ENCODE assay signal across 22 cellular contexts in genomic region chr7:2981103-2981480, GRCh38.
A peak's percentile ranks its signal among the peaks of the same experiment; 100 is the strongest.
DNase-seq lines count a peak whose midpoint lies in the region; ATAC-seq, FAIRE-seq and TF ChIP-seq lines count a peak whose summit lies in the region.
"Had no signal": no experiment of that assay in that cellular context is flagged by ENCODE, and none has a peak within 500 bp of the region (broad histone marks: within the 10 kb centered on the region; RNA-seq: fewer than 3 reads in every experiment).

No MANE protein-coding gene starts in this region.

- H3K9me3 Mint-ChIP-seq in stimulated activated naive CD8-positive, alpha-beta T cell treated with anti-CD3 and anti-CD28 coated beads, Interleukin-15, Interleukin-2, amounts not matched to agents 100 ng/mL and 50 ng/mL, for 24 hours = no peaks in the 10 kb centered on the region
- H3K9me3 Mint-ChIP-seq in activated CD8-positive, alpha-beta T cell treated with anti-CD3 and anti-CD28 coated beads for 36 hours = no peaks in the 10 kb centered on the region
- H3K9me3 Mint-ChIP-seq: activated T-helper 2 cell treated with anti-CD3 and anti-CD28 coated beads, Interferon-gamma antibody, Interleukin-2, Interleukin-4, amounts not matched to agents 10 μg/mL and 5 μg/mL and 100 μg/mL, durations not matched to agents 14 hours and 24 hours and 36 hours; CD8-positive, alpha-beta memory T cell; nephron progenitor cell had no signal

- POLR2A ChIA-PET in activated CD8-positive, alpha-beta T cell treated with anti-CD3 and anti-CD28 coated beads for 36 hours (lab: Charles Lee) = interaction anchor here (0.6 kb wide), 2 partner anchors 62 to 65 kb away, joined by 3 read pairs; no protein-coding TSS in a partner anchor

- FAIRE-seq in urothelium cell line (lab: Jason Lieb, UNC) = peak; percentile 85
- FAIRE-seq: H54 had no signal

- peaks cover 3% of the 10 kb centered on the region for H3K27me3 ChIP-seq in layer of hippocampus (ENCODE audit: control insufficient read depth, insufficient read depth, low read length)
- peaks cover 40% of the 10 kb centered on the region for H3K27me3 ChIP-seq in suprapubic skin

- no peaks in the 10 kb centered on the region for H3K27me3 Mint-ChIP-seq in stimulated activated naive CD8-positive, alpha-beta T cell treated with anti-CD3 and anti-CD28 coated beads, Interleukin-15, Interleukin-2, amounts not matched to agents 100 ng/mL and 50 ng/mL, for 24 hours
- H3K27me3 Mint-ChIP-seq in activated CD8-positive, alpha-beta T cell treated with anti-CD3 and anti-CD28 coated beads for 36 hours = no peaks in the 10 kb centered on the region
- H3K27me3 Mint-ChIP-seq: CD8-positive, alpha-beta memory T cell had no signal

- no peak for TF ChIP-seq POLR2A in suprapubic skin (IDR thresholded peaks at IDR 0.05)

- peaks cover 6% of the 10 kb centered on the region for H3K4me1 ChIP-seq in suprapubic skin
- H3K4me1 ChIP-seq: gastroesophageal sphincter had no signal

- H3K4me3 Mint-ChIP-seq in stimulated activated naive CD8-positive, alpha-beta T cell treated with anti-CD3 and anti-CD28 coated beads, Interleukin-15, Interleukin-2, amounts not matched to agents 100 ng/mL and 50 ng/mL, for 24 hours = peak overlapping the region; percentile 74
- H3K4me3 Mint-ChIP-seq in activated CD8-positive, alpha-beta T cell treated with anti-CD3 and anti-CD28 coated beads for 36 hours = peak overlapping the region; percentile 78
- H3K4me3 Mint-ChIP-seq: nephron progenitor cell had no signal

- no peak for TF ChIP-seq EP300 in suprapubic skin (IDR thresholded peaks at IDR 0.05)

- no peak for TF ChIP-seq CTCF in activated CD8-positive, alpha-beta T cell treated with anti-CD3 and anti-CD28 coated beads for 36 hours (IDR thresholded peaks at IDR 0.05)
- no peak for TF ChIP-seq CTCF in suprapubic skin (IDR thresholded peaks at IDR 0.05)

- H3K36me3 ChIP-seq in suprapubic skin = no peaks in the 10 kb centered on the region
- H3K36me3 ChIP-seq: esophagus muscularis mucosa, gastroesophageal sphincter, prostate gland had no signal

- CTCF ChIA-PET in activated CD8-positive, alpha-beta T cell treated with anti-CD3 and anti-CD28 coated beads for 36 hours (lab: Charles Lee) = interaction anchor here (1.0 to 1.3 kb wide), 2 partner anchors 59 to 87 kb away, joined by 3 to 5 read pairs; no protein-coding TSS in a partner anchor

- H3K36me3 Mint-ChIP-seq in stimulated activated naive CD8-positive, alpha-beta T cell treated with anti-CD3 and anti-CD28 coated beads, Interleukin-15, Interleukin-2, amounts not matched to agents 100 ng/mL and 50 ng/mL, for 24 hours (ENCODE audit: low read depth) = peaks cover 25% of the 10 kb centered on the region
- H3K36me3 Mint-ChIP-seq in activated CD8-positive, alpha-beta T cell treated with anti-CD3 and anti-CD28 coated beads for 36 hours (ENCODE audit: low read depth) = peaks cover 53% of the 10 kb centered on the region

- no peak overlapping the region for H3K4me3 ChIP-seq in suprapubic skin
- H3K4me3 ChIP-seq: esophagus muscularis mucosa, gastroesophageal sphincter, prostate gland had no signal

- DNase-seq in stimulated activated naive CD8-positive, alpha-beta T cell treated with anti-CD3 and anti-CD28 coated beads, Interleukin-15, Interleukin-2, amounts not matched to agents 100 U/mL and 50 U/mL, for 24 hours = no peak
- DNase-seq in activated CD8-positive, alpha-beta T cell treated with anti-CD3 and anti-CD28 coated beads for 36 hours = no peak
- DNase-seq in urothelium cell line (ENCODE audit: low spot score) (no peak), cerebellar nuclear complex (lab: John Stamatoyannopoulos, UW) (no peak), suprapubic skin (ENCODE audit: low spot score in 2 of 2) (no peak)
- DNase-seq: CD8-positive, alpha-beta memory T cell; kidney glomerular epithelial cell; mesendoderm; NCI-H1694; NCI-H748 treated with DMSO at 0.1 percent for 48 hours; nephron progenitor cell; SHP77 treated with DMSO at 0.1 percent for 48 hours; stimulated activated naive CD4-positive, alpha-beta T cell treated with Interleukin-2 at 50 U/mL for 16 hours; T-helper 2 cell had no signal

- intact Hi-C loops in activated CD8-positive, alpha-beta T cell treated with anti-CD3 and anti-CD28 coated beads for 36 hours (cut with micrococcal nuclease) = loop anchor here (10.0 kb wide), 1 partner anchor 84 kb away; no protein-coding TSS in a partner anchor

- H3K27ac Mint-ChIP-seq in stimulated activated naive CD8-positive, alpha-beta T cell treated with anti-CD3 and anti-CD28 coated beads, Interleukin-15, Interleukin-2, amounts not matched to agents 100 ng/mL and 50 ng/mL, for 24 hours = peak overlapping the region; percentile 92
- peak overlapping the region; percentile 93 for H3K27ac Mint-ChIP-seq in activated CD8-positive, alpha-beta T cell treated with anti-CD3 and anti-CD28 coated beads for 36 hours

- H3K9me3 ChIP-seq in suprapubic skin = no peaks in the 10 kb centered on the region
- H3K9me3 ChIP-seq: esophagus muscularis mucosa, prostate gland had no signal

- no peak for ATAC-seq in stimulated activated naive CD8-positive, alpha-beta T cell treated with anti-CD3 and anti-CD28 coated beads, Interleukin-15, Interleukin-2, amounts not matched to agents 100 U/mL and 50 U/mL, for 24 hours
- ATAC-seq in activated CD8-positive, alpha-beta T cell treated with anti-CD3 and anti-CD28 coated beads for 36 hours = no peak
- no peak for ATAC-seq in GM21515 (IDR thresholded peaks at IDR 0.05; ENCODE audit: unreplicated experiment)
- ATAC-seq: gastroesophageal sphincter had no signal

- 92% methylated on average over 8 of the region's 8 CpGs for WGBS in suprapubic skin

- H3K27ac ChIP-seq in layer of hippocampus (ENCODE audit: low read depth, low read length) (peak overlapping the region; percentile 10), suprapubic skin (no peak overlapping the region)
- H3K27ac ChIP-seq: esophagus muscularis mucosa, gastroesophageal sphincter, prostate gland had no signal

- H3K4me1 Mint-ChIP-seq in stimulated activated naive CD8-positive, alpha-beta T cell treated with anti-CD3 and anti-CD28 coated beads, Interleukin-15, Interleukin-2, amounts not matched to agents 100 ng/mL and 50 ng/mL, for 24 hours (ENCODE audit: low read depth) = peaks cover 90% of the 10 kb centered on the region
- peaks cover 80% of the 10 kb centered on the region for H3K4me1 Mint-ChIP-seq in activated CD8-positive, alpha-beta T cell treated with anti-CD3 and anti-CD28 coated beads for 36 hours (ENCODE audit: low read depth)
